Comparison of ENCODE assay signal across 12 cellular contexts in the genomic region with DNA sequence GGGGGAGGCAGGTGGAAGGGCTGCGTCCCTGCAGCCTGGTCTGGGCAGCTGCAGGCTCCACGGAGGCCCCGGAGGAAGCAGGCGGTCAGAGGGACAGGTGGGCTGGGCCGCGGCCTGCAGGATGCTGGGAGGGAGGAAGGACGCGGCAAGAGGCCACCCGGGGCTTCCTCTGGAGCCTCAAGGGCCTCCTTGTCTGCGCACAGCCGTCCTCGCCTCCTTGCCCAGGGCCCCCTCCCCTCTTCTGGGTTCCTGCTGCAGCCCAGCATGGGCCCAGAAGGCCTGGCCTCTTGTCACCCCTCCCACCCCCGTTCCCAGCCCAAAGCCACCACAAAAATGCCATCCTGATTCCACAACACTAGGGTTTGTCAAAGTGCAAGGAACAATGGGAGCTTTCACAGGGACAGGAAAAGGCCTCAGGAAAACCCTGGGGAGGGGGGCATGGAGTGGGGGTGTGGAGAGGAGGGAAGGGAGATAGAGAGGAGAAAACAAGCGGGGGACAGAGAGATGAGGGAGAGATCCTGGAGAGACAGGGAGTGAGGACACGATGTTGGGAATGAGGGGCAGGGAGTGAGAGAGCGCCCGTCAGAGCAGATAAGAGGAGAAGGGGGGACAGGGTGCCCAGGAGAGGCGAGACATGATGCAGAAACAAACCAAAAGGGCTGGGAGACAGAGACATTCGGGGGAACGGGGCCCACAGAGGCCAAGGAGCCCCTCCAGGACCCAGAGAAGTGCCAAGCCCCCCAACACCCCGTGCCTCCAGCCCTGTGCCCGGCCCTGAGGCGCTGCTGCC. TPM values are rescaled to one million over a fixed set of nuclear protein-coding genes. Genes with fewer than 3 reads are reported as not detected.
DNase-seq lines count a peak whose midpoint lies in the region; TF ChIP-seq lines count a peak whose summit lies in the region.
"Had no signal": no experiment of that assay in that cellular context is flagged by ENCODE, and none has a peak within 500 bp of the region (broad histone marks: within the 10 kb centered on the region; RNA-seq: fewer than 3 reads in every experiment).

No MANE protein-coding gene starts in this region.

- H3K27me3 Mint-ChIP-seq in mesothelial cell of epicardium (ENCODE audit: low read depth) = no peaks in the 10 kb centered on the region
- no peaks in the 10 kb centered on the region for H3K27me3 Mint-ChIP-seq in type B pancreatic cell
- H3K27me3 Mint-ChIP-seq in activated T-cell treated with anti-CD3 and anti-CD28 coated beads, Interleukin-2, amount 50 U/mL, for 24 hours = no peaks in the 10 kb centered on the region

- H3K36me3 ChIP-seq in SJCRH30 = peaks cover 12% of the 10 kb centered on the region
- H3K36me3 ChIP-seq in fibroblast of lung (ENCODE audit: control insufficient read depth, insufficient read depth, low read length) = peaks cover 3% of the 10 kb centered on the region

- H3K9me3 Mint-ChIP-seq in mesothelial cell of epicardium (no peaks in the 10 kb centered on the region), type B pancreatic cell (no peaks in the 10 kb centered on the region)
- no peaks in the 10 kb centered on the region for H3K9me3 Mint-ChIP-seq in activated T-cell treated with anti-CD3 and anti-CD28 coated beads, Interleukin-2, amount 50 U/mL, for 24 hours
- H3K9me3 Mint-ChIP-seq: activated naive CD8-positive, alpha-beta T cell treated with anti-CD3 and anti-CD28 coated beads, Interleukin-2, amount 10 ng/mL, durations not matched to agents 7 days and 5 days; naive B cell; stimulated activated memory B cell treated with anti-CD40 and anti-IgM and Interleukin-4, amounts not matched to agents 10 μg/mL and 1 μg/mL and 100 μg/mL, for 72 hours had no signal

- H3K36me3 Mint-ChIP-seq in mesothelial cell of epicardium (no peaks in the 10 kb centered on the region), type B pancreatic cell (no peaks in the 10 kb centered on the region)
- no peaks in the 10 kb centered on the region for H3K36me3 Mint-ChIP-seq in activated T-cell treated with anti-CD3 and anti-CD28 coated beads, Interleukin-2, amount 50 U/mL, for 24 hours (ENCODE audit: low read depth)
- H3K36me3 Mint-ChIP-seq: activated naive CD8-positive, alpha-beta T cell treated with anti-CD3 and anti-CD28 coated beads, Interleukin-2, amount 10 ng/mL, durations not matched to agents 7 days and 5 days; naive B cell; stimulated activated memory B cell treated with anti-CD40 and anti-IgM and Interleukin-4, amounts not matched to agents 10 μg/mL and 1 μg/mL and 100 μg/mL, for 72 hours had no signal

- H3K4me3 Mint-ChIP-seq in mesothelial cell of epicardium (no peak overlapping the region), type B pancreatic cell (peak overlapping the region; percentile 60)
- H3K4me3 Mint-ChIP-seq in activated T-cell treated with anti-CD3 and anti-CD28 coated beads, Interleukin-2, amount 50 U/mL, for 24 hours = no peak overlapping the region
- H3K4me3 Mint-ChIP-seq: activated naive CD8-positive, alpha-beta T cell treated with anti-CD3 and anti-CD28 coated beads, Interleukin-2, amount 10 ng/mL, durations not matched to agents 7 days and 5 days; stimulated activated memory B cell treated with anti-CD40 and anti-IgM and Interleukin-4, amounts not matched to agents 10 μg/mL and 1 μg/mL and 100 μg/mL, for 72 hours had no signal

- H3K9me3 ChIP-seq in SJCRH30 (replicated peaks) (no peaks in the 10 kb centered on the region), fibroblast of lung (ENCODE audit: control insufficient read depth, insufficient read depth, low read depth, low read length) (no peaks in the 10 kb centered on the region)

- H3K4me2 ChIP-seq in fibroblast of lung (ENCODE audit: extremely low read depth, insufficient read depth, low read length) = peak overlapping the region; percentile 42

- H3K4me1 ChIP-seq in SJCRH30 = peaks cover 94% of the 10 kb centered on the region
- H3K4me1 ChIP-seq in fibroblast of lung (ENCODE audit: control insufficient read depth, extremely low read depth, insufficient read depth, low read length) = peaks cover 73% of the 10 kb centered on the region

- H3K27ac ChIP-seq in SJCRH30 (peak overlapping the region; percentile 92), fibroblast of lung (ENCODE audit: insufficient read depth, low read length) (peak overlapping the region; percentile 65)

- no peaks in the 10 kb centered on the region for H3K27me3 ChIP-seq in SJCRH30
- no peaks in the 10 kb centered on the region for H3K27me3 ChIP-seq in fibroblast of lung (ENCODE audit: control insufficient read depth, insufficient read depth, low read length)

- H3K4me1 Mint-ChIP-seq in mesothelial cell of epicardium = peaks cover 78% of the 10 kb centered on the region
- peaks cover 74% of the 10 kb centered on the region for H3K4me1 Mint-ChIP-seq in type B pancreatic cell (ENCODE audit: unreplicated experiment)
- H3K4me1 Mint-ChIP-seq in activated T-cell treated with anti-CD3 and anti-CD28 coated beads, Interleukin-2, amount 50 U/mL, for 24 hours (ENCODE audit: low read depth) = no peaks in the 10 kb centered on the region

- no peak overlapping the region for H2AFZ ChIP-seq in fibroblast of lung (ENCODE audit: low read length)

- H3K9ac ChIP-seq in fibroblast of lung (ENCODE audit: insufficient read depth, low read length) = peak overlapping the region; percentile 52

- H3K27ac Mint-ChIP-seq in mesothelial cell of epicardium (peak overlapping the region; percentile 85), type B pancreatic cell (peak overlapping the region; percentile 73)
- no peak overlapping the region for H3K27ac Mint-ChIP-seq in activated T-cell treated with anti-CD3 and anti-CD28 coated beads, Interleukin-2, amount 50 U/mL, for 24 hours
- H3K27ac Mint-ChIP-seq: activated naive CD8-positive, alpha-beta T cell treated with anti-CD3 and anti-CD28 coated beads, Interleukin-2, amount 10 ng/mL, durations not matched to agents 7 days and 5 days; stimulated activated memory B cell treated with anti-CD40 and anti-IgM and Interleukin-4, amounts not matched to agents 10 μg/mL and 1 μg/mL and 100 μg/mL, for 72 hours had no signal

- DNase-seq in SJCRH30 (peak; percentile 95 to 97), fibroblast of lung (ENCODE audit: low read depth in 2 of 2) (peak in 1 of 2 donors; percentile 62), mesothelial cell of epicardium (ENCODE audit: low spot score in 2 of 2, unreplicated experiment in 2 of 2) (no peak), type B pancreatic cell (ENCODE audit: extremely low spot score, unreplicated experiment) (no peak), NCI-H510A treated with DMSO at 0.1 percent for 48 hours (lab: John Stamatoyannopoulos, UW) (no peak), AG20443 (ENCODE audit: low spot score) (no peak), NCI-H2171 treated with DMSO at 0.1 percent for 48 hours (lab: John Stamatoyannopoulos, UW) (no peak)
- DNase-seq in activated T-cell treated with anti-CD3 and anti-CD28 coated beads, Interleukin-2, amount 50 U/mL, for 24 hours = no peak
- DNase-seq: activated naive CD8-positive, alpha-beta T cell treated with anti-CD3 and anti-CD28 coated beads, Interleukin-2, amount 10 ng/mL, durations not matched to agents 7 days and 5 days; naive B cell; T1000 had no signal

- H4K20me1 ChIP-seq in fibroblast of lung (ENCODE audit: control insufficient read depth, extremely low read depth, insufficient read depth, low read length) = no peaks in the 10 kb centered on the region

- H3K79me2 ChIP-seq in fibroblast of lung (ENCODE audit: control insufficient read depth, insufficient read depth, low read length) = peaks cover 37% of the 10 kb centered on the region

- peak overlapping the region; percentile 20 for H3K4me3 ChIP-seq in SJCRH30
- H3K4me3 ChIP-seq in fibroblast of lung (replicated peaks in 1 of 4; ENCODE audit: control extremely low read depth in 1 of 4, insufficient read depth in 1 of 4, low read depth in 3 of 4, low read length in 4 of 4) = no peak overlapping the region

- TF ChIP-seq CTCF in fibroblast of lung (conservative IDR thresholded peaks at IDR 0.05 in 1 of 2, IDR thresholded peaks at IDR 0.05 in 1 of 2; ENCODE audit: low read depth in 1 of 2, low read length in 2 of 2) (no peak), mesothelial cell of epicardium (IDR thresholded peaks at IDR 0.05; ENCODE audit: unreplicated experiment) (no peak), type B pancreatic cell (conservative IDR thresholded peaks at IDR 0.05) (no peak)

RNA-seq across cellular contexts. Expression of gene ZCCHC24, which starts 41.8 kb away (rescaled TPM):
- total RNA-seq in SJCRH30 (2014; rRNA removed; shearing (Covaris generic)) = 53.1 and 53.7 TPM in 2 replicates
- 40.3 and 44.4 TPM in 2 replicates for total RNA-seq in fibroblast of lung
- 30.2 and 33.2 TPM in 2 replicates for polyA plus RNA-seq in fibroblast of lung
- 45.0 and 51.9 TPM in 2 replicates for polyA plus RNA-seq in fibroblast of lung (2012)
- 92.5 and 96.5 TPM in 2 replicates for polyA minus RNA-seq in fibroblast of lung (ENCODE audit: low replicate concordance)
- total RNA-seq in mesothelial cell of epicardium = 31.8 to 34.0 TPM (median 33.2 TPM) in 3 replicates
- 2.7 and 29.1 TPM in 2 replicates for total RNA-seq in type B pancreatic cell (ENCODE audit: low replicate concordance)

RNA-seq across cellular contexts. Expression of gene PPIF, which starts 56.4 kb away (rescaled TPM):
- total RNA-seq in SJCRH30 (2014; rRNA removed; shearing (Covaris generic)) = 98.8 and 103 TPM in 2 replicates
- total RNA-seq in fibroblast of lung (18.2 and 18.7 TPM in 2 replicates), mesothelial cell of epicardium (35.1 to 37.3 TPM (median 36.3 TPM) in 3 replicates), type B pancreatic cell (ENCODE audit: low replicate concordance) (67.5 and 91.3 TPM in 2 replicates)
- 63.0 and 82.2 TPM in 2 replicates for polyA plus RNA-seq in fibroblast of lung
- 53.2 and 71.9 TPM in 2 replicates for polyA plus RNA-seq in fibroblast of lung (2012)
- polyA minus RNA-seq in fibroblast of lung (ENCODE audit: low replicate concordance) = 137 and 359 TPM in 2 replicates

Comparison
In these comparisons a context has a peak if more than half of its experiments do, and no peak if none do; other contexts are left out.
1. DNase-seq: peak in SJCRH30 (2 of 2); none in mesothelial cell of epicardium (0 of 2), type B pancreatic cell (single experiment), NCI-H510A treated with DMSO at 0.1 percent for 48 hours (single experiment), AG20443 (single experiment), NCI-H2171 treated with DMSO at 0.1 percent for 48 hours (single experiment) and activated T-cell treated with anti-CD3 and anti-CD28 coated beads, Interleukin-2, amount 50 U/mL, for 24 hours (single experiment).